8 cellular contexts compared by ENCODE assay signal in the genomic region with DNA sequence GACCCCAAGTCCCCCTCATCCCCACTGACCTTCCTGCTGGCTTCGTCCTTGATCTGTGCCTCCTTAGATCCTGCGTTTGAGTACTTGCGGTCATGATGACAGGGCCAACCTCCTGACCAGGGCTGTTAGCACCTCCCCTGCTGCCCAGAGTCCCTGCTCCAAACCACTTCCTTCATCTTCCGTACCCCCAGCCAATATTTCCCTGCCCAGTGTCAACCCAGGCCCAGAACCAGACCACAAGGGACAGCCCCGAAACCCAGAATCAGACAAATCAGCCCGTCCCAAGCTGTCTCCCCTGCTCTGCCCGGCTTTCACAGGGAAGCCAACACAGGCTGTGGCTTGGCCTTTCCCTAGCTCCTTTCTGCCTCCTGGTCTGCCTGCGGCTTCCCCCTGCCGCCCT.
A peak's percentile ranks its signal among the peaks of the same experiment; 100 is the strongest.
DNase-seq lines count a peak whose midpoint lies in the region; ATAC-seq and TF ChIP-seq lines count a peak whose summit lies in the region.
"Not testable (repeated sequence)": the region's sequence is repeated elsewhere in the genome, so short reads cannot be mapped to it uniquely, and the experiment has no call there.

No MANE protein-coding gene starts in this region.

- TF ChIP-seq EP300 in sigmoid colon (IDR thresholded peaks at IDR 0.05): not testable (repeated sequence)

- not testable (repeated sequence) for H3K36me3 ChIP-seq in lower lobe of right lung, sigmoid colon

- H3K27ac ChIP-seq in lower lobe of right lung, sigmoid colon: not testable (repeated sequence)

- not testable (repeated sequence) for H3K36me3 Mint-ChIP-seq in CD14-positive monocyte; neural crest cell (ENCODE audit: low read depth)

- intact Hi-C loops in CD14-positive monocyte (cut with micrococcal nuclease); lower lobe of right lung (cut with DNase I); sigmoid colon (cut with DNase I): not testable (repeated sequence)

- not testable (repeated sequence) for H3K27me3 ChIP-seq in lower lobe of right lung (ENCODE audit: low read depth); sigmoid colon

- TF ChIP-seq POLR2A in sigmoid colon (IDR thresholded peaks at IDR 0.05): not testable (repeated sequence)

- not testable (repeated sequence) for H3K27me3 Mint-ChIP-seq in CD14-positive monocyte (ENCODE audit: low read depth in 3 of 3); neural crest cell (ENCODE audit: low read depth)

- peak overlapping the region in 1 of 2 donors; percentile 48 for H3K4me3 Mint-ChIP-seq in CD14-positive monocyte
- not testable (repeated sequence) for H3K4me3 Mint-ChIP-seq in neural crest cell

- not testable (repeated sequence) for H3K27ac Mint-ChIP-seq in CD14-positive monocyte
- peak overlapping the region; percentile 82 for H3K27ac Mint-ChIP-seq in neural crest cell (ENCODE audit: unreplicated experiment)

- not testable (repeated sequence) for H3K4me3 ChIP-seq in lower lobe of right lung, sigmoid colon

- in situ Hi-C loops in SK-MEL-5 (cut with HindIII; ENCODE audit: low pct_unique_long_range_greater_than_20kb, low sequenced_read_pairs): not testable (repeated sequence)

- not testable (repeated sequence) for H3K4me1 ChIP-seq in lower lobe of right lung, sigmoid colon

- DNase-seq in CD14-positive monocyte (ENCODE audit: low spot score): peak; percentile 27
- peak; percentile 14 for DNase-seq in HT1080 (ENCODE audit: low read depth)
- DNase-seq in SK-MEL-5 (ENCODE audit: low read depth, low spot score): peak; percentile 74
- DNase-seq in ecto neural progenitor cell (ENCODE audit: low spot score): peak; percentile 4
- peak; percentile 21 for DNase-seq in islet precursor cell
- peak; percentile 34 for DNase-seq in lower lobe of right lung
- DNase-seq in neural crest cell (ENCODE audit: low read depth, low spot score): not testable (repeated sequence)
- peak; percentile 50 for DNase-seq in sigmoid colon

- H3K9me3 ChIP-seq in lower lobe of right lung, sigmoid colon: not testable (repeated sequence)

- 80 to 97% methylated on average over 5 of the region's 9 CpGs for WGBS in sigmoid colon, 2 donors

- not testable (repeated sequence) for TF ChIP-seq CTCF in CD14-positive monocyte (IDR thresholded peaks at IDR 0.05); lower lobe of right lung (IDR thresholded peaks at IDR 0.05); neural crest cell (conservative IDR thresholded peaks at IDR 0.05); sigmoid colon (IDR thresholded peaks at IDR 0.05)

- H3K9me3 Mint-ChIP-seq in CD14-positive monocyte, neural crest cell: not testable (repeated sequence)

- H3K4me1 Mint-ChIP-seq in CD14-positive monocyte, neural crest cell: not testable (repeated sequence)

- not testable (repeated sequence) for ATAC-seq in lower lobe of right lung
